Comparison of ENCODE assay signal across 21 cellular contexts in genomic region chr2:229874647-229875046, GRCh38. TPM values are rescaled to one million over a fixed set of nuclear protein-coding genes. Genes with fewer than 3 reads are reported as not detected.
DNase-seq lines count a peak whose midpoint lies in the region; ATAC-seq and FAIRE-seq lines count a peak whose summit lies in the region.
"Had no signal": no experiment of that assay in that cellular context is flagged by ENCODE, and none has a peak within 500 bp of the region (broad histone marks: within the 10 kb centered on the region; RNA-seq: fewer than 3 reads in every experiment).

No MANE protein-coding gene starts in this region.

- H3K4me1 Mint-ChIP-seq in stimulated activated naive CD8-positive, alpha-beta T cell treated with anti-CD3 and anti-CD28 coated beads, Interleukin-15, Interleukin-2, amounts not matched to agents 100 ng/mL and 50 ng/mL, for 24 hours (ENCODE audit: low read depth), result peaks cover 40% of the 10 kb centered on the region
- peaks cover 32% of the 10 kb centered on the region for H3K4me1 Mint-ChIP-seq in stimulated activated naive CD8-positive, alpha-beta T cell treated with anti-CD3 and anti-CD28 coated beads, Interleukin-15, amount 100 ng/mL, for 72 hours
- peaks cover 50 to 55% (median 52%) of the 10 kb centered on the region in 3 donors for H3K4me1 Mint-ChIP-seq in T-cell

- no peak for DNase-seq in stimulated activated naive CD8-positive, alpha-beta T cell treated with anti-CD3 and anti-CD28 coated beads, Interleukin-15, amount 100 ng/mL, for 72 hours
- no peak for DNase-seq in T-cell
- DNase-seq in NK-92 (lab: John Stamatoyannopoulos, UW; ENCODE audit: unreplicated experiment), result no peak
- DNase-seq in GM19238 (ENCODE audit: insufficient read length, low spot score), result no peak
- DNase-seq: CD4-positive, alpha-beta T cell; DND-41; GOT3; HFFc6; KBM-7; NCI-H1417 treated with DMSO at 0.1 percent for 48 hours; NCI-H1930; NCI-H2171; NCI-H446 treated with DMSO at 0.1 percent for 48 hours; NCI-H748 treated with DMSO at 0.1 percent for 48 hours; RPMI8226 had no signal

- POLR2A ChIA-PET in T-cell (lab: Charles Lee), result interaction anchor here in 1 of 2 donors (0.8 kb wide), 1 partner anchor 22 kb away, joined by 3 read pairs; no protein-coding TSS in a partner anchor

- CTCF ChIA-PET in T-cell (lab: Charles Lee), result interaction anchor here in 1 of 2 donors (1.1 kb wide), 1 partner anchor 93 kb away, joined by 3 read pairs; no protein-coding TSS in a partner anchor

- peak; percentile 66 for FAIRE-seq in islet of Langerhans (lab: Jason Lieb, UNC)
- FAIRE-seq: G401.6, GM18507 had no signal

- ATAC-seq in stimulated activated naive CD8-positive, alpha-beta T cell treated with anti-CD3 and anti-CD28 coated beads, Interleukin-15, amount 100 ng/mL, for 72 hours, result no peak
- ATAC-seq in T-cell (replicated peaks in 1 of 4), result no peak
- ATAC-seq in GM21360 (IDR thresholded peaks at IDR 0.05; ENCODE audit: unreplicated experiment), result no peak

- no peak overlapping the region for H3K4me3 Mint-ChIP-seq in stimulated activated naive CD8-positive, alpha-beta T cell treated with anti-CD3 and anti-CD28 coated beads, Interleukin-15, Interleukin-2, amounts not matched to agents 100 ng/mL and 50 ng/mL, for 24 hours
- H3K4me3 Mint-ChIP-seq in stimulated activated naive CD8-positive, alpha-beta T cell treated with anti-CD3 and anti-CD28 coated beads, Interleukin-15, amount 100 ng/mL, for 72 hours, result no peak overlapping the region
- H3K4me3 Mint-ChIP-seq in T-cell, result no peak overlapping the region
- H3K4me3 Mint-ChIP-seq: B cell; CD4-positive, alpha-beta T cell; HFFc6 had no signal

- H3K9me3 Mint-ChIP-seq in stimulated activated naive CD8-positive, alpha-beta T cell treated with anti-CD3 and anti-CD28 coated beads, Interleukin-15, Interleukin-2, amounts not matched to agents 100 ng/mL and 50 ng/mL, for 24 hours, result no peaks in the 10 kb centered on the region
- H3K9me3 Mint-ChIP-seq in stimulated activated naive CD8-positive, alpha-beta T cell treated with anti-CD3 and anti-CD28 coated beads, Interleukin-15, amount 100 ng/mL, for 72 hours, result no peaks in the 10 kb centered on the region
- no peaks in the 10 kb centered on the region for H3K9me3 Mint-ChIP-seq in T-cell
- H3K9me3 Mint-ChIP-seq: CD4-positive, alpha-beta T cell; HFFc6 had no signal

- no peaks in the 10 kb centered on the region for H3K27me3 Mint-ChIP-seq in stimulated activated naive CD8-positive, alpha-beta T cell treated with anti-CD3 and anti-CD28 coated beads, Interleukin-15, Interleukin-2, amounts not matched to agents 100 ng/mL and 50 ng/mL, for 24 hours
- H3K27me3 Mint-ChIP-seq in stimulated activated naive CD8-positive, alpha-beta T cell treated with anti-CD3 and anti-CD28 coated beads, Interleukin-15, amount 100 ng/mL, for 72 hours, result no peaks in the 10 kb centered on the region
- no peaks in the 10 kb centered on the region for H3K27me3 Mint-ChIP-seq in T-cell
- H3K27me3 Mint-ChIP-seq: B cell; CD4-positive, alpha-beta T cell had no signal

- H3K36me3 Mint-ChIP-seq in stimulated activated naive CD8-positive, alpha-beta T cell treated with anti-CD3 and anti-CD28 coated beads, Interleukin-15, Interleukin-2, amounts not matched to agents 100 ng/mL and 50 ng/mL, for 24 hours (ENCODE audit: low read depth), result peaks cover 62% of the 10 kb centered on the region
- peaks cover 66% of the 10 kb centered on the region for H3K36me3 Mint-ChIP-seq in T-cell

- peak overlapping the region; percentile 17 for H3K27ac Mint-ChIP-seq in stimulated activated naive CD8-positive, alpha-beta T cell treated with anti-CD3 and anti-CD28 coated beads, Interleukin-15, Interleukin-2, amounts not matched to agents 100 ng/mL and 50 ng/mL, for 24 hours
- peak overlapping the region in 1 of 2 donors; percentile 80 for H3K27ac Mint-ChIP-seq in stimulated activated naive CD8-positive, alpha-beta T cell treated with anti-CD3 and anti-CD28 coated beads, Interleukin-15, amount 100 ng/mL, for 72 hours
- H3K27ac Mint-ChIP-seq in T-cell, result peak overlapping the region; percentile 6 to 48
- H3K27ac Mint-ChIP-seq: B cell had no signal

RNA-seq across cellular contexts. Expression of gene TRIP12, which starts 47.2 kb away (rescaled TPM):
- total RNA-seq in T-cell, result 100 to 1,000 TPM; 185 to 219 (median 192) TPM

RNA-seq across cellular contexts. Expression of gene FBXO36, which starts 47.7 kb away (rescaled TPM):
- total RNA-seq in T-cell, result 1 to 10 TPM in 3 of 5 donors, under 1 TPM in 2; 0.62 to 1.6 (median 1.1) TPM
